ENCODE assay signal across 22 cellular contexts in genomic region chr1:33446590-33446989, GRCh38. TPM values are rescaled to one million over a fixed set of nuclear protein-coding genes. Genes with fewer than 3 reads are reported as not detected.
A peak's percentile ranks its signal among the peaks of the same experiment; 100 is the strongest.
DNase-seq lines count a peak whose midpoint lies in the region; ATAC-seq, FAIRE-seq and TF ChIP-seq lines count a peak whose summit lies in the region.
"Had no signal": no experiment of that assay in that cellular context is flagged by ENCODE, and none has a peak within 500 bp of the region (broad histone marks: within the 10 kb centered on the region; RNA-seq: fewer than 3 reads in every experiment).

No MANE protein-coding gene starts in this region.

- CTCF ChIA-PET in activated CD8-positive, alpha-beta T cell treated with anti-CD3 and anti-CD28 coated beads for 36 hours (lab: Charles Lee) = interaction anchor here (0.7 to 2.0 kb wide), 2 partner anchors 9 to 23 kb away, joined by 4 to 5 read pairs; no protein-coding TSS in a partner anchor

- H3K27me3 Mint-ChIP-seq in activated CD4-positive, alpha-beta T cell treated with anti-CD3 and anti-CD28 coated beads, Interleukin-2, amount 10 ng/mL, durations not matched to agents 24 days and 14 days = peaks cover 36% of the 10 kb centered on the region
- H3K27me3 Mint-ChIP-seq in activated CD8-positive, alpha-beta T cell treated with anti-CD3 and anti-CD28 coated beads for 36 hours = peaks cover 19% of the 10 kb centered on the region

- no peak overlapping the region for H3K4me3 ChIP-seq in keratinocyte (ENCODE audit: control insufficient read depth in 2 of 3, extremely low read depth in 1 of 3, insufficient read depth in 2 of 3, low read depth in 1 of 3, low read length in 3 of 3)
- H3K4me3 ChIP-seq: GM23338 had no signal

- H3K9me3 ChIP-seq in keratinocyte (ENCODE audit: control insufficient read depth, low read depth, low read length) = no peaks in the 10 kb centered on the region
- H3K9me3 ChIP-seq: Caco-2 had no signal

- peak overlapping the region; percentile 27 for H3K4me2 ChIP-seq in keratinocyte (ENCODE audit: control insufficient read depth, extremely low read depth, insufficient read depth, low read depth, low read length)
- H3K4me2 ChIP-seq: GM23338 had no signal

- H2AFZ ChIP-seq in keratinocyte (ENCODE audit: control insufficient read depth, low read length) = peak overlapping the region; percentile 67
- H2AFZ ChIP-seq: GM23338 had no signal

- dilution Hi-C loops in keratinocyte (cut with MboI; ENCODE audit: extremely low pct_ligation_motif_present, low sequenced_read_pairs) = no loop called here

- no peaks in the 10 kb centered on the region for H3K79me2 ChIP-seq in keratinocyte (ENCODE audit: control insufficient read depth, insufficient read depth, low read length)

- H3K27ac Mint-ChIP-seq in activated CD4-positive, alpha-beta T cell treated with anti-CD3 and anti-CD28 coated beads, Interleukin-2, amount 10 ng/mL, durations not matched to agents 24 days and 14 days = peak overlapping the region; percentile 39
- H3K27ac Mint-ChIP-seq in activated CD8-positive, alpha-beta T cell treated with anti-CD3 and anti-CD28 coated beads for 36 hours = no peak overlapping the region
- H3K27ac Mint-ChIP-seq: B cell, GM23338 had no signal

- no peak for FAIRE-seq in GM12891 (lab: Jason Lieb, UNC)
- FAIRE-seq in keratinocyte (lab: Jason Lieb, UNC) = no peak
- FAIRE-seq: G401.6 had no signal

- H3K9ac ChIP-seq in keratinocyte (ENCODE audit: control insufficient read depth, extremely low read depth, insufficient read depth, low read length) = no peak overlapping the region

- H3K27ac ChIP-seq in keratinocyte (ENCODE audit: control insufficient read depth, insufficient read depth, low read length) = no peak overlapping the region

- TF ChIP-seq POLR2A in GM12891 (IDR thresholded peaks at IDR 0.05; ENCODE audit: low read depth, low read length) (no peak), GM18505 (IDR thresholded peaks at IDR 0.05; ENCODE audit: borderline replicate concordance, extremely low read depth, insufficient read depth, insufficient read length) (no peak)

- H3K4me1 Mint-ChIP-seq in activated CD4-positive, alpha-beta T cell treated with anti-CD3 and anti-CD28 coated beads, Interleukin-2, amount 10 ng/mL, durations not matched to agents 24 days and 14 days = peaks cover 25% of the 10 kb centered on the region
- peaks cover 5% of the 10 kb centered on the region for H3K4me1 Mint-ChIP-seq in activated CD8-positive, alpha-beta T cell treated with anti-CD3 and anti-CD28 coated beads for 36 hours (ENCODE audit: low read depth)
- H3K4me1 Mint-ChIP-seq: B cell had no signal

- H3K36me3 Mint-ChIP-seq in activated CD4-positive, alpha-beta T cell treated with anti-CD3 and anti-CD28 coated beads, Interleukin-2, amount 10 ng/mL, durations not matched to agents 24 days and 14 days (ENCODE audit: low read depth) = no peaks in the 10 kb centered on the region
- no peaks in the 10 kb centered on the region for H3K36me3 Mint-ChIP-seq in activated CD8-positive, alpha-beta T cell treated with anti-CD3 and anti-CD28 coated beads for 36 hours (ENCODE audit: low read depth)

- H3K36me3 ChIP-seq in keratinocyte (ENCODE audit: control insufficient read depth in 2 of 2, extremely low read depth in 1 of 2, insufficient read depth in 2 of 2, low read length in 2 of 2) = no peaks in the 10 kb centered on the region

- intact Hi-C loops in activated CD4-positive, alpha-beta T cell treated with anti-CD3 and anti-CD28 coated beads, Interleukin-2, amount 10 ng/mL, durations not matched to agents 24 days and 14 days (cut with micrococcal nuclease) = no loop called here
- intact Hi-C loops in activated CD8-positive, alpha-beta T cell treated with anti-CD3 and anti-CD28 coated beads for 36 hours (cut with micrococcal nuclease) = no loop called here
- intact Hi-C loops in left colon (cut with DNase I, micrococcal nuclease) = no loop called here

- H3K27me3 ChIP-seq in keratinocyte (ENCODE audit: control insufficient read depth, extremely low read depth, insufficient read depth, low read length) = no peaks in the 10 kb centered on the region

- no peaks in the 10 kb centered on the region for H3K9me1 ChIP-seq in keratinocyte (ENCODE audit: control insufficient read depth, extremely low read depth, insufficient read depth, low read length)

- H3K9me3 Mint-ChIP-seq in activated CD4-positive, alpha-beta T cell treated with anti-CD3 and anti-CD28 coated beads, Interleukin-2, amount 10 ng/mL, durations not matched to agents 24 days and 14 days = peaks cover 6% of the 10 kb centered on the region
- no peaks in the 10 kb centered on the region for H3K9me3 Mint-ChIP-seq in activated CD8-positive, alpha-beta T cell treated with anti-CD3 and anti-CD28 coated beads for 36 hours
- H3K9me3 Mint-ChIP-seq: GM23338 had no signal

- H4K20me1 ChIP-seq in keratinocyte (ENCODE audit: control insufficient read depth, extremely low read depth, insufficient read depth, low read length) = no peaks in the 10 kb centered on the region

- no peak for TF ChIP-seq CTCF in activated CD8-positive, alpha-beta T cell treated with anti-CD3 and anti-CD28 coated beads for 36 hours (IDR thresholded peaks at IDR 0.05)
- TF ChIP-seq CTCF in keratinocyte (optimal IDR thresholded peaks at IDR 0.05 in 1 of 3, IDR thresholded peaks at IDR 0.05 in 1 of 3, conservative IDR thresholded peaks at IDR 0.05 in 1 of 3; ENCODE audit: extremely low read depth in 1 of 3, insufficient read depth in 2 of 3, low read length in 3 of 3) = no peak

- DNase-seq in activated CD4-positive, alpha-beta T cell treated with anti-CD3 and anti-CD28 coated beads, Interleukin-2, amount 10 ng/mL, durations not matched to agents 24 days and 14 days = peak; percentile 65
- no peak for DNase-seq in activated CD4-positive, alpha-beta T cell treated with anti-CD3 and anti-CD28 coated beads for 48 hours
- DNase-seq in GM12891 (ENCODE audit: insufficient read length, low spot score) = no peak
- DNase-seq in activated CD8-positive, alpha-beta T cell treated with anti-CD3 and anti-CD28 coated beads for 36 hours = peak; percentile 28
- no peak for DNase-seq in keratinocyte (ENCODE audit: low read depth, low spot score)
- DNase-seq in left colon = no peak
- DNase-seq: 8988T, Caco-2, HCEC 1CT, NCI-H1092 treated with DMSO at 0.1 percent for 48 hours, NCI-H2081, NCI-H2171 treated with DMSO at 0.1 percent for 48 hours, NCI-H510A treated with DMSO at 0.1 percent for 48 hours, NCI-H82, OCI-M1, RPMI8226, SIG-M5 had no signal

- POLR2A ChIA-PET in activated CD8-positive, alpha-beta T cell treated with anti-CD3 and anti-CD28 coated beads for 36 hours (lab: Charles Lee) = no interaction called here

- peak; percentile 69 for ATAC-seq in activated CD8-positive, alpha-beta T cell treated with anti-CD3 and anti-CD28 coated beads for 36 hours
- ATAC-seq in left colon (no peak), GM18505 (IDR thresholded peaks at IDR 0.05; ENCODE audit: unreplicated experiment) (no peak), HG03432 (IDR thresholded peaks at IDR 0.05; ENCODE audit: unreplicated experiment) (no peak)
- ATAC-seq: GM23338 had no signal

- peak overlapping the region; percentile 4 for H3K4me3 Mint-ChIP-seq in activated CD4-positive, alpha-beta T cell treated with anti-CD3 and anti-CD28 coated beads, Interleukin-2, amount 10 ng/mL, durations not matched to agents 24 days and 14 days
- no peak overlapping the region for H3K4me3 Mint-ChIP-seq in activated CD8-positive, alpha-beta T cell treated with anti-CD3 and anti-CD28 coated beads for 36 hours
- H3K4me3 Mint-ChIP-seq: B cell, GM23338 had no signal

- H3K4me1 ChIP-seq in keratinocyte (ENCODE audit: control insufficient read depth, extremely low read depth, insufficient read depth, low read length) = peaks cover 31% of the 10 kb centered on the region
- H3K4me1 ChIP-seq: Caco-2 had no signal

TF ChIP-seq in GM12891, 5 proteins besides CTCF, POLR2A, EP300 and RAD21:
- TF ChIP-seq POU2F2 (IDR thresholded peaks at IDR 0.05; ENCODE audit: low read depth, low read length) (no peak), SPI1 (IDR thresholded peaks at IDR 0.05; ENCODE audit: low read depth, low read length) (peak; percentile 28; the same call in 1 of the 2 replicates), POLR2AphosphoS5 (IDR thresholded peaks at IDR 0.05; ENCODE audit: low read depth, low read length) (no peak)
TF ChIP-seq in GM12891: peak in this region for 1.

RNA-seq across cellular contexts. Expression of gene PHC2, which starts 15.7 kb away (rescaled TPM):
- 32.4 and 34.2 TPM in 2 replicates for total RNA-seq in activated CD4-positive, alpha-beta T cell treated with anti-CD3 and anti-CD28 coated beads, Interleukin-2, amount 10 ng/mL, durations not matched to agents 24 days and 14 days
- 12.1 TPM for polyA plus RNA-seq in GM12891 (2012; ENCODE audit: low read depth, missing spikeins)
- total RNA-seq in activated CD8-positive, alpha-beta T cell treated with anti-CD3 and anti-CD28 coated beads for 36 hours = 10 to 100 TPM; 26.0 to 28.0 TPM
- polyA plus RNA-seq in keratinocyte = 34.7 to 101 TPM (median 51.7 TPM) in 3 replicates
- 9.3 TPM for polyA plus RNA-seq in keratinocyte (2011; ENCODE audit: low read depth)
- 52.3 and 70.5 TPM in 2 replicates for polyA plus RNA-seq in keratinocyte (2011; cell fraction: cytosol; rRNA removed)
- 68.4 and 96.8 TPM in 2 replicates for polyA plus RNA-seq in keratinocyte (2011; cell fraction: nucleus; rRNA removed)
- 27.0 and 85.4 TPM in 2 replicates for polyA plus RNA-seq in keratinocyte (2012; ENCODE audit: low replicate concordance)
- polyA minus RNA-seq in keratinocyte = 30.3 to 158 TPM (median 46.7 TPM) in 3 replicates
- 40.1 TPM for polyA minus RNA-seq in keratinocyte (2011; cell fraction: cytosol; rRNA and poly(A)+ RNA removed)
- polyA minus RNA-seq in keratinocyte (2011; cell fraction: nucleus; rRNA and poly(A)+ RNA removed) = 26.6 and 30.7 TPM in 2 replicates
- 10 to 100 TPM; 48.7 to 59.4 TPM for total RNA-seq in left colon

RNA-seq across cellular contexts. Expression of gene ZSCAN20, which starts 25.9 kb away (rescaled TPM):
- total RNA-seq in activated CD4-positive, alpha-beta T cell treated with anti-CD3 and anti-CD28 coated beads, Interleukin-2, amount 10 ng/mL, durations not matched to agents 24 days and 14 days = 2.0 and 2.8 TPM in 2 replicates
- polyA plus RNA-seq in GM12891 (2012; ENCODE audit: low read depth, missing spikeins) = 0.90 TPM
- total RNA-seq in activated CD8-positive, alpha-beta T cell treated with anti-CD3 and anti-CD28 coated beads for 36 hours = 1 to 10 TPM; 2.6 to 3.2 TPM
- polyA plus RNA-seq in keratinocyte = 2.1 to 3.1 TPM (median 2.7 TPM) in 3 replicates
- 0.84 TPM for polyA plus RNA-seq in keratinocyte (2011; ENCODE audit: low read depth)
- polyA plus RNA-seq in keratinocyte (2011; cell fraction: cytosol; rRNA removed) = 1.0 and 1.7 TPM in 2 replicates
- polyA plus RNA-seq in keratinocyte (2011; cell fraction: nucleus; rRNA removed) = 6.2 and 6.3 TPM in 2 replicates
- 1.5 and 1.9 TPM in 2 replicates for polyA plus RNA-seq in keratinocyte (2012; ENCODE audit: low replicate concordance)
- polyA minus RNA-seq in keratinocyte = 3.9 to 7.6 TPM (median 6.4 TPM) in 3 replicates
- 6.1 TPM for polyA minus RNA-seq in keratinocyte (2011; cell fraction: cytosol; rRNA and poly(A)+ RNA removed)
- polyA minus RNA-seq in keratinocyte (2011; cell fraction: nucleus; rRNA and poly(A)+ RNA removed) = 8.7 and 14.6 TPM in 2 replicates
- total RNA-seq in left colon = 1 to 10 TPM; 5.0 to 5.3 TPM

Comparison
In these comparisons a context has a peak if more than half of its experiments do, and no peak if none do; other contexts are left out.
1. DNase-seq: peak in activated CD4-positive, alpha-beta T cell treated with anti-CD3 and anti-CD28 coated beads, Interleukin-2, amount 10 ng/mL, durations not matched to agents 24 days and 14 days (single experiment) and activated CD8-positive, alpha-beta T cell treated with anti-CD3 and anti-CD28 coated beads for 36 hours (single experiment); none in activated CD4-positive, alpha-beta T cell treated with anti-CD3 and anti-CD28 coated beads for 48 hours (single experiment), GM12891 (single experiment), keratinocyte (single experiment) and left colon (0 of 2).